ENCODE assay signal across 16 cellular contexts in the genomic region with DNA sequence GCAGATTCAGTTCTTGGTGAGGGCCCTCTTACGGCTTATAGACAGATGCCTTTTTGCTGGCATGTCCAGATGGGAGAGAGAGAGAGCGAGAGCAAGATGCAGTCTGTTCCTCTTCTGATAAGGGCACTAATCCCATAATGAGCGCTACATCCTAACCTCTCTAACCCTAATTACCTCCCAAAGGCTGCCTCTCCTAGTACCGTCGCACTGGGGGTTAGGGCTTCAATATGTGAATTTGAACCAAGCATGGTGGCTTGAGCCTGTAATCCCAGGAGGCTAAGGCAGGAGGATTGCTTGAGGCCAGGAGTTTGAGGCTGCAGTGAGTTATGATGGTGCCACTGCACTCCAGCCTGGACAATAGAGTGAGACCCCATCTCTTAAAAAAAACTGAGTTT.
"Had no signal": no experiment of that assay in that cellular context is flagged by ENCODE, and none has a peak within 500 bp of the region (broad histone marks: within the 10 kb centered on the region; RNA-seq: fewer than 3 reads in every experiment).

No MANE protein-coding gene starts in this region.

- H3K4me1 Mint-ChIP-seq: neural crest cell had no signal

- H3K36me3 Mint-ChIP-seq: naive thymus-derived CD8-positive, alpha-beta T cell had no signal

- H3K9me3 Mint-ChIP-seq: naive thymus-derived CD8-positive, alpha-beta T cell; neural crest cell had no signal

- DNase-seq: effector CD4-positive, alpha-beta T cell; foreskin melanocyte; head of caudate nucleus; kidney glomerular epithelial cell; mesendoderm; naive thymus-derived CD8-positive, alpha-beta T cell; posterior cingulate gyrus; spleen; stimulated activated CD4-positive, alpha-beta T cell treated with anti-CD3 and anti-CD28 coated beads, Interleukin-15, amount 100 ng/mL, for 24 hours; stimulated activated CD4-positive, alpha-beta T cell treated with anti-CD3 and anti-CD28 coated beads, Interleukin-1b, Interleukin-23, amount 100 ng/mL, for 48 hours; stimulated activated CD4-positive, alpha-beta T cell treated with anti-CD3 and anti-CD28 coated beads, Interleukin-4, amount 100 ng/mL, for 4 hours; stimulated activated naive CD4-positive, alpha-beta T cell; stomach; trophoblast cell had no signal

- H3K4me3 Mint-ChIP-seq: naive thymus-derived CD8-positive, alpha-beta T cell; neural crest cell had no signal

- ATAC-seq: naive thymus-derived CD8-positive, alpha-beta T cell; sciatic nerve had no signal
